Comparison of ENCODE assay signal across 1 cellular context in genomic region chr20:50733644-50734349, GRCh38.
TF ChIP-seq lines count a peak whose summit lies in the region.

No MANE protein-coding gene starts in this region.

TF ChIP-seq in GM23338, 12 proteins besides CTCF, POLR2A, EP300 and RAD21 (continued from another document):
- TF ChIP-seq EZH2phosphoT487 (IDR thresholded peaks at IDR 0.05; ENCODE audit: unreplicated experiment): no peak
- TF ChIP-seq ETS1 (IDR thresholded peaks at IDR 0.05): no peak
- no peak for TF ChIP-seq STAT1 (IDR thresholded peaks at IDR 0.05; ENCODE audit: unreplicated experiment)
- TF ChIP-seq ZNF331 (CRISPR knock-in tag; IDR thresholded peaks at IDR 0.05; ENCODE audit: low read depth): no peak
- TF ChIP-seq EZH2 (IDR thresholded peaks at IDR 0.05; ENCODE audit: low read depth, unreplicated experiment): no peak
- no peak for TF ChIP-seq NANOG (IDR thresholded peaks at IDR 0.05; ENCODE audit: borderline replicate concordance)
- no peak for TF ChIP-seq REST (IDR thresholded peaks at IDR 0.05; ENCODE audit: unreplicated experiment)
- TF ChIP-seq ZNF462 (CRISPR knock-in tag; IDR thresholded peaks at IDR 0.05): no peak
- no peak for TF ChIP-seq ZNF114 (CRISPR knock-in tag; IDR thresholded peaks at IDR 0.05)
- no peak for TF ChIP-seq CREB1 (CRISPR knock-in tag; IDR thresholded peaks at IDR 0.05; ENCODE audit: low read depth)
- no peak for TF ChIP-seq JUNB (IDR thresholded peaks at IDR 0.05; ENCODE audit: unreplicated experiment)
